Comparison of ENCODE assay signal across 1 cellular context in genomic region chr1:228157381-228158126, GRCh38.
TF ChIP-seq lines count a peak whose summit lies in the region.

No MANE protein-coding gene starts in this region.

TF ChIP-seq in HepG2, 621 proteins besides CTCF, POLR2A, EP300 and RAD21:
- TF ChIP-seq TERF1 (CRISPR knock-in tag; IDR thresholded peaks at IDR 0.05) = no peak
- no peak for TF ChIP-seq ELK4 (CRISPR knock-in tag; IDR thresholded peaks at IDR 0.05; ENCODE audit: borderline replicate concordance)
- no peak for TF ChIP-seq ZNF552 (CRISPR knock-in tag; IDR thresholded peaks at IDR 0.05; ENCODE audit: borderline replicate concordance)
- TF ChIP-seq ZNF775 (CRISPR knock-in tag; IDR thresholded peaks at IDR 0.05; ENCODE audit: borderline replicate concordance) = no peak
- TF ChIP-seq GPN1 (CRISPR knock-in tag; IDR thresholded peaks at IDR 0.05; ENCODE audit: borderline replicate concordance) = no peak
- TF ChIP-seq BRD4 (CRISPR knock-in tag; IDR thresholded peaks at IDR 0.05) = no peak
- no peak for TF ChIP-seq MAX (IDR thresholded peaks at IDR 0.05)
- TF ChIP-seq RBM22 (optimal IDR thresholded peaks at IDR 0.05; ENCODE audit: low read length) = no peak
- no peak for TF ChIP-seq HES4 (CRISPR knock-in tag; IDR thresholded peaks at IDR 0.05; ENCODE audit: borderline replicate concordance)
- TF ChIP-seq ESRRA (CRISPR knock-in tag; IDR thresholded peaks at IDR 0.05; ENCODE audit: low read depth) = no peak
- TF ChIP-seq ZBTB49 (CRISPR knock-in tag; IDR thresholded peaks at IDR 0.05; ENCODE audit: borderline replicate concordance) = no peak
- no peak for TF ChIP-seq ZBTB38 (CRISPR knock-in tag; IDR thresholded peaks at IDR 0.05)
- TF ChIP-seq ZNF574 (CRISPR knock-in tag; IDR thresholded peaks at IDR 0.05) = no peak
- no peak for TF ChIP-seq FOXK2 (IDR thresholded peaks at IDR 0.05)
- no peak for TF ChIP-seq NKX3-1 (CRISPR knock-in tag; IDR thresholded peaks at IDR 0.05)
- no peak for TF ChIP-seq MXI1 (IDR thresholded peaks at IDR 0.05; ENCODE audit: borderline replicate concordance, low read depth, low read length)
